Comparison of ENCODE assay signal across 8 cellular contexts in genomic region chr3:184379375-184380209, GRCh38. TPM values are rescaled to one million over a fixed set of nuclear protein-coding genes. Genes with fewer than 3 reads are reported as not detected.
DNase-seq lines count a peak whose midpoint lies in the region; ATAC-seq, FAIRE-seq and TF ChIP-seq lines count a peak whose summit lies in the region.

Gene CHRD (plus strand): TSS chr3:184380054. CDS start chr3:184380319, 265 bp downstream.

- peak; percentile 57 for DNase-seq in glutamatergic neuron
- DNase-seq in omental fat pad (ENCODE audit: low spot score) = no peak
- DNase-seq in H54 (ENCODE audit: insufficient read length, low spot score) = no peak
- DNase-seq in stimulated activated CD4-positive, alpha-beta T cell treated with anti-CD3 and anti-CD28 coated beads, Interleukin-4, amount 100 ng/mL, for 1 hour = no peak
- DNase-seq in NCI-H2171 (lab: John Stamatoyannopoulos, UW) = no peak

- peaks cover 19% of the 10 kb centered on the region for H3K4me1 Mint-ChIP-seq in glutamatergic neuron (ENCODE audit: low read depth, unreplicated experiment)

- H3K36me3 ChIP-seq in BLaER1 = no peaks in the 10 kb centered on the region

- peak within 1 kb of the TSS; percentile 65 for H3K4me3 ChIP-seq in BLaER1

- ATAC-seq in omental fat pad (ENCODE audit: low FRiP score) (peak; percentile 16), GM21526 (IDR thresholded peaks at IDR 0.05; ENCODE audit: low FRiP score, unreplicated experiment) (no peak)

- no peak for TF ChIP-seq POLR2A in H54 (IDR thresholded peaks at IDR 0.05; ENCODE audit: low read depth, low read length)

- no peak within 1 kb of the TSS for H3K9ac ChIP-seq in BLaER1

- FAIRE-seq in H54 (lab: Jason Lieb, UNC) = no peak

- TF ChIP-seq CTCF in VCaP (conservative IDR thresholded peaks at IDR 0.05) = no peak
- no peak for TF ChIP-seq CTCF in glutamatergic neuron (IDR thresholded peaks at IDR 0.05; ENCODE audit: partially characterized antibody, unreplicated experiment)
- TF ChIP-seq CTCF in omental fat pad (IDR thresholded peaks at IDR 0.05) = no peak

- H3K4me2 ChIP-seq in BLaER1 = peak within 1 kb of the TSS; percentile 85

- H3K27ac Mint-ChIP-seq in glutamatergic neuron (ENCODE audit: unreplicated experiment) = peak within 1 kb of the TSS; percentile 57

- H3K9me3 ChIP-seq in BLaER1 = no peaks in the 10 kb centered on the region

- H3K4me3 Mint-ChIP-seq in glutamatergic neuron (ENCODE audit: unreplicated experiment) = peak within 1 kb of the TSS; percentile 84

- peaks cover 42% of the 10 kb centered on the region for H4K20me1 ChIP-seq in BLaER1

- H3K36me3 Mint-ChIP-seq in glutamatergic neuron (ENCODE audit: unreplicated experiment) = no peaks in the 10 kb centered on the region

- H3K27ac ChIP-seq in BLaER1 = no peak within 1 kb of the TSS
- H3K27ac ChIP-seq in VCaP = peak within 1 kb of the TSS; percentile 30; the same call in 1 of the 2 replicates

- peaks cover 64% of the 10 kb centered on the region for H3K27me3 ChIP-seq in BLaER1

- peaks cover 11% of the 10 kb centered on the region for H3K9me3 Mint-ChIP-seq in glutamatergic neuron (ENCODE audit: unreplicated experiment)

- peaks cover 13% of the 10 kb centered on the region for H3K27me3 Mint-ChIP-seq in glutamatergic neuron (ENCODE audit: unreplicated experiment)

- peaks cover 23% of the 10 kb centered on the region; the same call in 1 of the 2 replicates for H3K4me1 ChIP-seq in BLaER1

RNA-seq across cellular contexts. Expression of gene CHRD, which starts in this region (rescaled TPM):
- total RNA-seq in glutamatergic neuron (ENCODE audit: unreplicated experiment) = 47.1 TPM
- 10 to 100 TPM in 1 of 4 donors, 1 to 10 TPM in 3; 5.8 to 12.2 (median 9.2) TPM for total RNA-seq in omental fat pad
